Comparison of ENCODE assay signal across 9 cellular contexts in the genomic region with DNA sequence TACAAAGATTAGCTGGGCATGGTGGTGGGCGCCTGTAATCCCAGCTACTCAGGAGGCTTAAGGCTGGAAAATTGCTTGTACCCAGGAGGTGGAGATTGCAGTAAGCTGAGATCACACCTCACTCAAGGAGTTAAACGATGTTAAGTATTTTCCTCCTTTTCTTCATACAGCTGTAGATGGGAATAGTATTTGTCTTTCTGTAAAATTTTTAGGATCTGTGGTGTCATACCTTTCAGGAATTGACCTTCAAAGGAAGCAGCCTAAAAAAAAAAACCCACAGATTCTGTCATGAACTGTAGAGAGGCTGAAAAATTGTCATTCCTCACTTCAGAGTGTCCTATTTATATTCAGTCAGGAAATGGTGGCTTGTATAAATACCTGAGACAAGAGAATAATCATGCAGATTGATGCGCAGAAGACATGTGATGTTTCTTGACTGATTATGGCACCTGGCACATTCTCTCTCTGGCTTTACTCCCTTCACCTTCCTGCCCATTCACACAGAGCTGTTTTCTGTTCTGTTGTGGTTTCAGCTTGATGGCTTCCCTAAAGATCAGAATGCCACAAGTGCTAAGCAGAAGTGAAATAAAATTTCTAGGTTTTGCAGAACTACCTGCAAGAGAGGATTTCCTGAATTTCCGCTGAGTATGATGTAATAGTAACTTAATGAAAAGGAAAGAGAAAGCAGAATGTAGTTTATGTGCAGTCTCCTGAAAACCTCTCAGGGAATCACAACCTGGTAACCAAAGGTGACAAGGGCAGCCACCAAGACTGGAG. TPM values are rescaled to one million over a fixed set of nuclear protein-coding genes. Genes with fewer than 3 reads are reported as not detected.
DNase-seq lines count a peak whose midpoint lies in the region; ATAC-seq and TF ChIP-seq lines count a peak whose summit lies in the region.
"Had no signal": no experiment of that assay in that cellular context is flagged by ENCODE, and none has a peak within 500 bp of the region (broad histone marks: within the 10 kb centered on the region; RNA-seq: fewer than 3 reads in every experiment).

No MANE protein-coding gene starts in this region.

- H3K27ac ChIP-seq in HEK293 (ENCODE audit: extremely low read depth, low read depth, low read length), result no peak overlapping the region

- no peaks in the 10 kb centered on the region for H3K36me3 ChIP-seq in HEK293 (ENCODE audit: control insufficient read depth in 2 of 2, insufficient read depth in 1 of 2, low read length in 2 of 2)

- ATAC-seq in GM18873 (IDR thresholded peaks at IDR 0.05; ENCODE audit: low FRiP score, unreplicated experiment), result peak; percentile 84
- peak; percentile 94 to 98 for ATAC-seq in naive B cell (ENCODE audit: low read depth in 2 of 2)
- no peak for ATAC-seq in left ventricle myocardium superior

- peak overlapping the region in 2 of 4 donors; percentile 0 to 36 for H3K4me3 Mint-ChIP-seq in IgD-negative memory B cell
- H3K4me3 Mint-ChIP-seq in naive B cell, result peak overlapping the region in 5 of 8 donors; percentile 1 to 51 (median 38)
- H3K4me3 Mint-ChIP-seq in progenitor cell of endocrine pancreas (ENCODE audit: low read depth), result no peak overlapping the region

- POLR2A ChIA-PET in HEK293 (lab: Yijun Ruan, JAX), result no interaction called here

- H3K4me1 Mint-ChIP-seq in IgD-negative memory B cell (peaks cover 8 to 10% (median 9%) of the 10 kb centered on the region in 3 donors), naive B cell (peaks cover 0 to 17% (median 10%) of the 10 kb centered on the region in 3 donors), progenitor cell of endocrine pancreas (ENCODE audit: low read depth) (peaks cover 11% of the 10 kb centered on the region)

- H3K4me3 ChIP-seq in HEK293 (ENCODE audit: low read depth, low read length), result no peak overlapping the region

- H3K9me3 ChIP-seq in HEK293 (ENCODE audit: control insufficient read depth, insufficient read depth, low read depth, low read length), result no peaks in the 10 kb centered on the region

- no peaks in the 10 kb centered on the region for H3K4me1 ChIP-seq in HEK293 (ENCODE audit: control insufficient read depth, insufficient read depth, low read length)

- H3K27me3 Mint-ChIP-seq in IgD-negative memory B cell (peaks cover 14% of the 10 kb centered on the region), naive B cell (peaks cover 37 to 42% (median 39%) of the 10 kb centered on the region in 3 donors), progenitor cell of endocrine pancreas (no peaks in the 10 kb centered on the region)

- peak; percentile 82 for DNase-seq in naive B cell
- no peak for DNase-seq in HUDEP-2 (lab: John Stamatoyannopoulos, UW; ENCODE audit: unreplicated experiment in 76 of 76)
- no peak for DNase-seq in left ventricle myocardium superior
- DNase-seq in progenitor cell of endocrine pancreas (ENCODE audit: low spot score, unreplicated experiment), result no peak
- DNase-seq: SW 1271 had no signal

- H3K27ac Mint-ChIP-seq in IgD-negative memory B cell, result peak overlapping the region; percentile 16 to 83 (median 51)
- peak overlapping the region in 3 of 6 donors; percentile 42 to 88 (median 85) for H3K27ac Mint-ChIP-seq in naive B cell
- H3K27ac Mint-ChIP-seq in progenitor cell of endocrine pancreas, result no peak overlapping the region

- TF ChIP-seq CTCF in HEK293 (tag by site-specific recombination; IDR thresholded peaks at IDR 0.05), result no peak
- no peak for TF ChIP-seq CTCF in progenitor cell of endocrine pancreas (IDR thresholded peaks at IDR 0.05; ENCODE audit: unreplicated experiment)

- H3K36me3 Mint-ChIP-seq in IgD-negative memory B cell (no peaks in the 10 kb centered on the region), naive B cell (no peaks in the 10 kb centered on the region), progenitor cell of endocrine pancreas (ENCODE audit: insufficient read depth) (peaks cover 1% of the 10 kb centered on the region)

- CTCF ChIA-PET in HEK293 (lab: Yijun Ruan, JAX), result interaction anchor here (0.6 to 4.0 kb wide), 3 partner anchors 8 to 199 kb away, joined by 3 to 19 read pairs (median 3); no protein-coding TSS in a partner anchor

- H3K9me3 Mint-ChIP-seq in IgD-negative memory B cell, result no peaks in the 10 kb centered on the region
- H3K9me3 Mint-ChIP-seq in naive B cell, result peaks cover 0 to 2% (median 0%) of the 10 kb centered on the region in 7 donors
- no peaks in the 10 kb centered on the region for H3K9me3 Mint-ChIP-seq in progenitor cell of endocrine pancreas (ENCODE audit: low read depth)

- intact Hi-C loops in left ventricle myocardium superior (cut with micrococcal nuclease), result no loop called here

TF ChIP-seq in HEK293, 187 proteins besides CTCF, POLR2A, EP300 and RAD21:
- peak; percentile 93 for TF ChIP-seq ZNF558 (tag by site-specific recombination; IDR thresholded peaks at IDR 0.05)
- no peak for TF ChIP-seq ZNF174 (tag by site-specific recombination; IDR thresholded peaks at IDR 0.05)

RNA-seq across cellular contexts. Expression of a gene that starts 3.8 kb away (rescaled TPM):
- polyA plus RNA-seq in IgD-negative memory B cell (0.38 TPM), naive B cell (ENCODE audit: low read depth in 6 of 6) (not detected)
- total RNA-seq in left ventricle myocardium superior (not detected), progenitor cell of endocrine pancreas (not detected in 2 replicates)
- total RNA-seq: kidney epithelial cell had no signal

RNA-seq across cellular contexts. Expression of a gene that starts 35.1 kb away (rescaled TPM):
- polyA plus RNA-seq in IgD-negative memory B cell, result not detected
- polyA plus RNA-seq in naive B cell (ENCODE audit: low read depth in 6 of 6), result not detected
- not detected for total RNA-seq in left ventricle myocardium superior
- total RNA-seq in progenitor cell of endocrine pancreas, result not detected in 2 replicates
- total RNA-seq: kidney epithelial cell had no signal

RNA-seq across cellular contexts. Expression of a gene that starts 38.1 kb away (rescaled TPM):
- polyA plus RNA-seq in IgD-negative memory B cell (not detected), naive B cell (ENCODE audit: low read depth in 6 of 6) (not detected)
- total RNA-seq in left ventricle myocardium superior (not detected), progenitor cell of endocrine pancreas (2.5 and 3.6 TPM in 2 replicates)

RNA-seq across cellular contexts. Expression of a gene that starts 58.8 kb away (rescaled TPM):
- polyA plus RNA-seq in IgD-negative memory B cell, result not detected
- not detected for polyA plus RNA-seq in naive B cell (ENCODE audit: low read depth in 6 of 6)
- not detected for total RNA-seq in left ventricle myocardium superior
- not detected in 2 replicates for total RNA-seq in progenitor cell of endocrine pancreas
- total RNA-seq: kidney epithelial cell had no signal
